ENCODE assay signal across 22 cellular contexts in genomic region chr4:121125486-121125885, GRCh38. TPM values are rescaled to one million over a fixed set of nuclear protein-coding genes. Genes with fewer than 3 reads are reported as not detected.
"Had no signal": no experiment of that assay in that cellular context is flagged by ENCODE, and none has a peak within 500 bp of the region (broad histone marks: within the 10 kb centered on the region; RNA-seq: fewer than 3 reads in every experiment).

No MANE protein-coding gene starts in this region.

- H3K36me3 ChIP-seq: esophagus squamous epithelium, left ventricle myocardium inferior, lower lobe of right lung, thoracic aorta, transverse colon had no signal

- H3K4me1 ChIP-seq: esophagus squamous epithelium, left ventricle myocardium inferior, lower lobe of right lung, transverse colon had no signal

- H3K4me3 Mint-ChIP-seq: dendritic cell treated with granulocyte-macrophage colony-stimulating factor and Interleukin-4, amounts not matched to agents 40 ng/mL and 50 ng/mL, for 4 days; immature natural killer cell; memory B cell; mesothelial cell of epicardium; natural killer cell; neural crest cell had no signal

- H3K9me3 Mint-ChIP-seq: dendritic cell treated with granulocyte-macrophage colony-stimulating factor and Interleukin-4, amounts not matched to agents 40 ng/mL and 50 ng/mL, for 4 days; memory B cell; natural killer cell had no signal

- H3K27me3 ChIP-seq: esophagus squamous epithelium, transverse colon had no signal

- ATAC-seq: left cardiac atrium, lower lobe of right lung, natural killer cell had no signal

- DNase-seq: esophagus squamous epithelium; foreskin fibroblast; immature natural killer cell; left cardiac atrium; left ventricle myocardium inferior; lower lobe of right lung; natural killer cell; small intestine; stimulated activated CD4-positive, alpha-beta T cell treated with anti-CD3 and anti-CD28 coated beads, Interleukin-12 subunit alpha, Interleukin-12 subunit beta, amount 100 ng/mL, for 4 hours; stimulated activated naive CD4-positive, alpha-beta T cell treated with Interleukin-2 at 50 U/mL for 16 hours; substantia nigra; transverse colon had no signal

- H3K4me1 Mint-ChIP-seq: immature natural killer cell, memory B cell, neural crest cell had no signal

- H3K9me3 ChIP-seq: esophagus squamous epithelium, left ventricle myocardium inferior, lower lobe of right lung, thoracic aorta, transverse colon had no signal

- H3K36me3 Mint-ChIP-seq: memory B cell, natural killer cell had no signal

- H3K4me3 ChIP-seq: esophagus squamous epithelium, left ventricle myocardium inferior, lower lobe of right lung, thoracic aorta, transverse colon had no signal

- H3K27ac Mint-ChIP-seq: dendritic cell treated with granulocyte-macrophage colony-stimulating factor and Interleukin-4, amounts not matched to agents 40 ng/mL and 50 ng/mL, for 4 days; immature natural killer cell; memory B cell; mesothelial cell of epicardium; natural killer cell had no signal

- H3K27me3 Mint-ChIP-seq: memory B cell had no signal

- H3K27ac ChIP-seq: esophagus squamous epithelium, left ventricle myocardium inferior, lower lobe of right lung, thoracic aorta, transverse colon had no signal

RNA-seq across cellular contexts. Expression of gene TNIP3, which starts 38.6 kb away (rescaled TPM):
- total RNA-seq: left ventricle myocardium inferior, myocyte, neural crest cell, osteocyte had no signal
- polyA plus RNA-seq: urinary bladder had no signal

RNA-seq across cellular contexts. Expression of gene NDNF, which starts 53.2 kb away (rescaled TPM):
- total RNA-seq: myocyte, natural killer cell, osteocyte, pulmonary artery endothelial cell had no signal
- polyA plus RNA-seq: immature natural killer cell, keratinocyte had no signal
